ENCODE assay signal across 24 cellular contexts in genomic region chr12:42684171-42685071, GRCh38.
DNase-seq lines count a peak whose midpoint lies in the region; ATAC-seq, FAIRE-seq and TF ChIP-seq lines count a peak whose summit lies in the region.
"Had no signal": no experiment of that assay in that cellular context is flagged by ENCODE, and none has a peak within 500 bp of the region (broad histone marks: within the 10 kb centered on the region; RNA-seq: fewer than 3 reads in every experiment).

No MANE protein-coding gene starts in this region.

- H2BK120ac ChIP-seq in H1 (replicated peaks; ENCODE audit: low read depth, low read length), result no peak overlapping the region

- no peak overlapping the region for H2BK12ac ChIP-seq in H1 (ENCODE audit: low read depth, low read length)

- no peak overlapping the region for H2AK5ac ChIP-seq in H1 (ENCODE audit: low read depth, low read length)

- TF ChIP-seq RAD21 in A549 (conservative IDR thresholded peaks at IDR 0.05 in 1 of 2, IDR thresholded peaks at IDR 0.05 in 1 of 2), result no peak
- TF ChIP-seq RAD21 in H1 (IDR thresholded peaks at IDR 0.05 in 1 of 2, conservative IDR thresholded peaks at IDR 0.05 in 1 of 2; ENCODE audit: low read depth in 2 of 2, low read length in 2 of 2), result no peak

- H3K18ac ChIP-seq in H1 (ENCODE audit: extremely low read depth, low read length), result no peak overlapping the region

- H3K27ac Mint-ChIP-seq in Caco-2 (ENCODE audit: unreplicated experiment), result no peak overlapping the region
- no peak overlapping the region for H3K27ac Mint-ChIP-seq in mesothelial cell of epicardium
- H3K27ac Mint-ChIP-seq in activated CD8-positive, alpha-beta T cell treated with anti-CD3 and anti-CD28 coated beads, Interleukin-2, amount 10 ng/mL, durations not matched to agents 7 days and 5 days, result no peak overlapping the region
- H3K27ac Mint-ChIP-seq: stimulated activated naive CD8-positive, alpha-beta T cell treated with anti-CD3 and anti-CD28 coated beads, Interleukin-15, Interleukin-2, amounts not matched to agents 100 ng/mL and 50 ng/mL, for 24 hours; type B pancreatic cell had no signal

- intact Hi-C loops in Caco-2 (cut with micrococcal nuclease; ENCODE audit: unreplicated experiment), result no loop called here

- H3K9me3 ChIP-seq in A549 (no peaks in the 10 kb centered on the region), H1 (ENCODE audit: insufficient read depth in 2 of 2, low read depth in 1 of 2, low read length in 1 of 2) (no peaks in the 10 kb centered on the region), Caco-2 (no peaks in the 10 kb centered on the region)
- H3K9me3 ChIP-seq: BLaER1, neutrophil had no signal

- H3K27me3 Mint-ChIP-seq in Caco-2 (ENCODE audit: insufficient read depth, unreplicated experiment), result no peaks in the 10 kb centered on the region
- H3K27me3 Mint-ChIP-seq in mesothelial cell of epicardium (ENCODE audit: low read depth), result no peaks in the 10 kb centered on the region
- no peaks in the 10 kb centered on the region for H3K27me3 Mint-ChIP-seq in activated CD8-positive, alpha-beta T cell treated with anti-CD3 and anti-CD28 coated beads, Interleukin-2, amount 10 ng/mL, durations not matched to agents 7 days and 5 days (ENCODE audit: low read depth)
- H3K27me3 Mint-ChIP-seq: stimulated activated naive CD8-positive, alpha-beta T cell treated with anti-CD3 and anti-CD28 coated beads, Interleukin-15, Interleukin-2, amounts not matched to agents 100 ng/mL and 50 ng/mL, for 24 hours; type B pancreatic cell had no signal

- TF ChIP-seq POLR2A in A549 (IDR thresholded peaks at IDR 0.05; ENCODE audit: low read length) (no peak), H1 (IDR thresholded peaks at IDR 0.05; ENCODE audit: control extremely low read depth in 1 of 2, low read depth in 2 of 2, low read length in 2 of 2) (no peak)

- H3K4ac ChIP-seq in H1 (replicated peaks; ENCODE audit: insufficient read length, low read depth, low read length), result no peak overlapping the region

- H2AFZ ChIP-seq in H1 (ENCODE audit: low read length), result no peak overlapping the region

- no peak overlapping the region for H3K14ac ChIP-seq in H1 (ENCODE audit: insufficient read length)

- no peak overlapping the region for H4K91ac ChIP-seq in H1 (replicated peaks; ENCODE audit: insufficient read length, low read length)

- H3K23ac ChIP-seq in H1 (ENCODE audit: insufficient read length), result no peak overlapping the region

- H3K23me2 ChIP-seq in H1 (ENCODE audit: low read depth, low read length), result no peaks in the 10 kb centered on the region

- TF ChIP-seq CTCF in A549 (IDR thresholded peaks at IDR 0.05) (no peak), H1 (IDR thresholded peaks at IDR 0.05; ENCODE audit: control extremely low read depth in 1 of 3, insufficient read depth in 1 of 3, low read depth in 1 of 3, low read length in 3 of 3) (no peak), Caco-2 (IDR thresholded peaks at IDR 0.05; ENCODE audit: insufficient read depth in 1 of 2, low read depth in 1 of 2, low read length in 1 of 2, severe bottlenecking in 1 of 2, unreplicated experiment in 1 of 2) (no peak), mesothelial cell of epicardium (IDR thresholded peaks at IDR 0.05; ENCODE audit: unreplicated experiment) (no peak)

- H3K27me3 ChIP-seq in H1 (replicated peaks in 1 of 4; ENCODE audit: control insufficient read depth in 3 of 4, extremely low read depth in 1 of 4, insufficient read depth in 3 of 4, low read length in 3 of 4) (no peaks in the 10 kb centered on the region), Caco-2 (replicated peaks; ENCODE audit: control insufficient read depth, insufficient read depth, low read length) (no peaks in the 10 kb centered on the region)
- H3K27me3 ChIP-seq: BLaER1, neutrophil had no signal

- no peak for ATAC-seq in A549
- ATAC-seq in HG02763 (IDR thresholded peaks at IDR 0.05; ENCODE audit: unreplicated experiment), result no peak
- no peak for ATAC-seq in activated CD8-positive, alpha-beta T cell treated with anti-CD3 and anti-CD28 coated beads, Interleukin-2, amount 10 ng/mL, durations not matched to agents 7 days and 5 days

- H2BK15ac ChIP-seq in H1 (ENCODE audit: low read length), result no peak overlapping the region

- no peak for TF ChIP-seq EP300 in A549 (IDR thresholded peaks at IDR 0.05)
- no peak for TF ChIP-seq EP300 in H1 (IDR thresholded peaks at IDR 0.05; ENCODE audit: borderline replicate concordance in 1 of 2, low read depth in 2 of 2, low read length in 2 of 2)

- H3K9me3 Mint-ChIP-seq in Caco-2 (ENCODE audit: unreplicated experiment) (no peaks in the 10 kb centered on the region), mesothelial cell of epicardium (peaks cover 1% of the 10 kb centered on the region)
- no peaks in the 10 kb centered on the region for H3K9me3 Mint-ChIP-seq in activated CD8-positive, alpha-beta T cell treated with anti-CD3 and anti-CD28 coated beads, Interleukin-2, amount 10 ng/mL, durations not matched to agents 7 days and 5 days (ENCODE audit: insufficient read depth)
- H3K9me3 Mint-ChIP-seq: stimulated activated naive CD8-positive, alpha-beta T cell treated with anti-CD3 and anti-CD28 coated beads, Interleukin-15, Interleukin-2, amounts not matched to agents 100 ng/mL and 50 ng/mL, for 24 hours had no signal

- no peaks in the 10 kb centered on the region for H3K4me1 ChIP-seq in A549
- H3K4me1 ChIP-seq in H1 (replicated peaks in 1 of 4; ENCODE audit: control insufficient read depth in 3 of 4, insufficient read depth in 4 of 4, low read length in 3 of 4), result peaks cover 0 to 8% (median 6%) of the 10 kb centered on the region in 4 experiments; a peak in 4 of 7 replicates
- H3K4me1 ChIP-seq in Caco-2, result no peaks in the 10 kb centered on the region
- H3K4me1 ChIP-seq: BLaER1 had no signal

- H3K9ac ChIP-seq in H1 (replicated peaks in 1 of 4; ENCODE audit: extremely low read depth in 1 of 4, low read depth in 3 of 4, low read length in 3 of 4), result no peak overlapping the region
- H3K9ac ChIP-seq: BLaER1 had no signal

- no peak overlapping the region for H2BK20ac ChIP-seq in H1 (ENCODE audit: low read length)

- H3K27ac ChIP-seq in A549 (no peak overlapping the region), H1 (ENCODE audit: low read depth, low read length) (no peak overlapping the region)
- H3K27ac ChIP-seq: BLaER1, neutrophil, WERI-Rb-1 had no signal

- H4K8ac ChIP-seq in H1 (ENCODE audit: extremely low read depth, insufficient read depth, low read length), result no peak overlapping the region

- BruUV-seq in Caco-2 (replicated peaks; lab: Mats Ljungman, UMichigan), result no TSS peak

- H3K4me1 Mint-ChIP-seq in Caco-2 (ENCODE audit: low read depth, unreplicated experiment) (no peaks in the 10 kb centered on the region), mesothelial cell of epicardium (peaks cover 13% of the 10 kb centered on the region)
- no peaks in the 10 kb centered on the region for H3K4me1 Mint-ChIP-seq in activated CD8-positive, alpha-beta T cell treated with anti-CD3 and anti-CD28 coated beads, Interleukin-2, amount 10 ng/mL, durations not matched to agents 7 days and 5 days (ENCODE audit: low read depth)

- no peaks in the 10 kb centered on the region for H3K36me3 Mint-ChIP-seq in Caco-2 (ENCODE audit: insufficient read depth, unreplicated experiment)
- H3K36me3 Mint-ChIP-seq in mesothelial cell of epicardium, result no peaks in the 10 kb centered on the region
- no peaks in the 10 kb centered on the region for H3K36me3 Mint-ChIP-seq in activated CD8-positive, alpha-beta T cell treated with anti-CD3 and anti-CD28 coated beads, Interleukin-2, amount 10 ng/mL, durations not matched to agents 7 days and 5 days (ENCODE audit: low read depth)
- H3K36me3 Mint-ChIP-seq: brain, type B pancreatic cell had no signal

- H3K79me1 ChIP-seq in H1 (ENCODE audit: low read depth, low read length), result no peaks in the 10 kb centered on the region

- 24% methylated on average over 2 of the region's 2 CpGs for WGBS in A549 (ENCODE audit: missing lambda C conversion rate)
- WGBS in H1 (ENCODE audit: extremely low coverage in 1 of 2, insufficient coverage in 1 of 2, insufficient read length in 1 of 2, insufficient replicate concordance in 2 of 2, low coverage in 1 of 2, low lambda C conversion rate in 2 of 2, missing lambda C conversion rate in 1 of 2), 2 experiments, result 44% methylated on average over 2 of the region's 2 CpGs; no CpG with 5 or more reads in 1 of the 2 experiments

- POLR2A ChIA-PET in A549 (lab: Yijun Ruan, JAX) (no interaction called here), H1 (lab: Charles Lee; ENCODE audit: partially characterized antibody) (interaction anchor here (1.0 to 1.4 kb wide), 2 partner anchors 11 to 15 kb away, joined by 3 to 4 read pairs; no protein-coding TSS in a partner anchor), Caco-2 (lab: Charles Lee) (no interaction called here)
- POLR2A ChIA-PET in activated CD8-positive, alpha-beta T cell treated with anti-CD3 and anti-CD28 coated beads, Interleukin-2, amount 10 ng/mL, durations not matched to agents 7 days and 5 days (lab: Charles Lee), result no interaction called here

- DNase-seq in A549 (ENCODE audit: low read depth in 1 of 2, low spot score in 1 of 2) (no peak), NCI-H460 (ENCODE audit: extremely low read depth, low read depth) (peak; percentile 26), H1 (ENCODE audit: low read depth in 1 of 2, low spot score in 2 of 2) (no peak), iris pigment epithelial cell (ENCODE audit: low read depth) (peak; percentile 26), Caco-2 (no peak), mesothelial cell of epicardium (ENCODE audit: low spot score in 2 of 2, unreplicated experiment in 2 of 2) (no peak)
- DNase-seq in activated CD8-positive, alpha-beta T cell treated with anti-CD3 and anti-CD28 coated beads, Interleukin-2, amount 10 ng/mL, durations not matched to agents 7 days and 5 days, result no peak
- DNase-seq: activated CD8-positive, alpha-beta memory T cell treated with anti-CD3 and anti-CD28 coated beads, Interleukin-2, amount 50 U/mL, for 4 hours; activated effector memory CD4-positive, alpha-beta T cell treated with Interleukin-2 at 50 U/mL for 16 hours; cortex of kidney; NCI-H1436 treated with DMSO at 0.1 percent for 48 hours; NCI-H524; retina; stimulated activated CD4-positive, alpha-beta T cell treated with anti-CD3 and anti-CD28 coated beads, Interleukin-4, amount 100 ng/mL, for 4 hours; WERI-Rb-1 had no signal

- CTCF ChIA-PET in A549 (lab: Yijun Ruan, JAX), result no interaction called here
- CTCF ChIA-PET in H1 (lab: Charles Lee; ENCODE audit: partially characterized antibody), result no interaction called here
- CTCF ChIA-PET in Caco-2 (lab: Charles Lee), result no interaction called here
- CTCF ChIA-PET in activated CD8-positive, alpha-beta T cell treated with anti-CD3 and anti-CD28 coated beads, Interleukin-2, amount 10 ng/mL, durations not matched to agents 7 days and 5 days (lab: Charles Lee), result no interaction called here

- H3K4me3 ChIP-seq in A549, result no peak overlapping the region
- H3K4me3 ChIP-seq in H1 (ENCODE audit: extremely low read depth in 1 of 4, insufficient read depth in 2 of 4, low read depth in 3 of 4, low read length in 4 of 4), result no peak overlapping the region
- H3K4me3 ChIP-seq in Caco-2 (ENCODE audit: low read depth, low read length), result no peak overlapping the region
- H3K4me3 ChIP-seq: BLaER1, lung had no signal

- H2BK5ac ChIP-seq in H1 (ENCODE audit: low read depth, low read length), result no peak overlapping the region

- no peak overlapping the region for H3K4me3 Mint-ChIP-seq in Caco-2 (ENCODE audit: unreplicated experiment)
- H3K4me3 Mint-ChIP-seq in mesothelial cell of epicardium, result no peak overlapping the region
- H3K4me3 Mint-ChIP-seq in activated CD8-positive, alpha-beta T cell treated with anti-CD3 and anti-CD28 coated beads, Interleukin-2, amount 10 ng/mL, durations not matched to agents 7 days and 5 days, result no peak overlapping the region
- H3K4me3 Mint-ChIP-seq: brain; stimulated activated naive CD8-positive, alpha-beta T cell treated with anti-CD3 and anti-CD28 coated beads, Interleukin-15, Interleukin-2, amounts not matched to agents 100 ng/mL and 50 ng/mL, for 24 hours; type B pancreatic cell had no signal

- FAIRE-seq in A549 (lab: Jason Lieb, UNC), result no peak
- peak; percentile 58 for FAIRE-seq in H1 (lab: Jason Lieb, UNC)
- FAIRE-seq: endometrium, keratinocyte had no signal

- H4K5ac ChIP-seq in H1 (ENCODE audit: insufficient read length, low read depth, low read length), result no peak overlapping the region

- H3K4me2 ChIP-seq in A549 (no peak overlapping the region), H1 (ENCODE audit: insufficient read depth in 1 of 2, low read depth in 2 of 2, low read length in 2 of 2) (0 out of 4 replicates have a peak overlapping the region, but pooled peaks of 1 of the 2 experiments have one; percentile 24)
- H3K4me2 ChIP-seq: BLaER1 had no signal

- H3K79me2 ChIP-seq in H1 (ENCODE audit: control insufficient read depth in 1 of 2, insufficient read depth in 2 of 2, low read length in 2 of 2), result no peaks in the 10 kb centered on the region

- no peak overlapping the region for H3K56ac ChIP-seq in H1 (replicated peaks; ENCODE audit: insufficient read length, low read depth, low read length)

- H3K36me3 ChIP-seq in H1 (ENCODE audit: control insufficient read depth in 2 of 4, insufficient read depth in 4 of 4, low read length in 3 of 4) (no peaks in the 10 kb centered on the region), Caco-2 (ENCODE audit: control insufficient read depth, insufficient read depth, low read length) (no peaks in the 10 kb centered on the region)
- H3K36me3 ChIP-seq: BLaER1, neutrophil, WERI-Rb-1 had no signal

- no peaks in the 10 kb centered on the region for H4K20me1 ChIP-seq in H1 (replicated peaks in 1 of 2; ENCODE audit: control insufficient read depth in 1 of 2, insufficient read depth in 2 of 2, low read length in 2 of 2)
- H4K20me1 ChIP-seq: BLaER1 had no signal

Comparison
In these comparisons a context has a peak if more than half of its experiments do, and no peak if none do; other contexts are left out.
1. DNase-seq: peak in NCI-H460 (single experiment) and iris pigment epithelial cell (single experiment); none in A549 (0 of 2), H1 (0 of 2), Caco-2 (0 of 2), mesothelial cell of epicardium (0 of 2) and activated CD8-positive, alpha-beta T cell treated with anti-CD3 and anti-CD28 coated beads, Interleukin-2, amount 10 ng/mL, durations not matched to agents 7 days and 5 days (single experiment).
2. Of the 18 proteins assayed by ChIP-seq in both H1 and A549: peak only in H1: CEBPB; only in A549: MAFK; in both: none; in neither: 16.